8 cellular contexts compared by ENCODE assay signal in the genomic region with DNA sequence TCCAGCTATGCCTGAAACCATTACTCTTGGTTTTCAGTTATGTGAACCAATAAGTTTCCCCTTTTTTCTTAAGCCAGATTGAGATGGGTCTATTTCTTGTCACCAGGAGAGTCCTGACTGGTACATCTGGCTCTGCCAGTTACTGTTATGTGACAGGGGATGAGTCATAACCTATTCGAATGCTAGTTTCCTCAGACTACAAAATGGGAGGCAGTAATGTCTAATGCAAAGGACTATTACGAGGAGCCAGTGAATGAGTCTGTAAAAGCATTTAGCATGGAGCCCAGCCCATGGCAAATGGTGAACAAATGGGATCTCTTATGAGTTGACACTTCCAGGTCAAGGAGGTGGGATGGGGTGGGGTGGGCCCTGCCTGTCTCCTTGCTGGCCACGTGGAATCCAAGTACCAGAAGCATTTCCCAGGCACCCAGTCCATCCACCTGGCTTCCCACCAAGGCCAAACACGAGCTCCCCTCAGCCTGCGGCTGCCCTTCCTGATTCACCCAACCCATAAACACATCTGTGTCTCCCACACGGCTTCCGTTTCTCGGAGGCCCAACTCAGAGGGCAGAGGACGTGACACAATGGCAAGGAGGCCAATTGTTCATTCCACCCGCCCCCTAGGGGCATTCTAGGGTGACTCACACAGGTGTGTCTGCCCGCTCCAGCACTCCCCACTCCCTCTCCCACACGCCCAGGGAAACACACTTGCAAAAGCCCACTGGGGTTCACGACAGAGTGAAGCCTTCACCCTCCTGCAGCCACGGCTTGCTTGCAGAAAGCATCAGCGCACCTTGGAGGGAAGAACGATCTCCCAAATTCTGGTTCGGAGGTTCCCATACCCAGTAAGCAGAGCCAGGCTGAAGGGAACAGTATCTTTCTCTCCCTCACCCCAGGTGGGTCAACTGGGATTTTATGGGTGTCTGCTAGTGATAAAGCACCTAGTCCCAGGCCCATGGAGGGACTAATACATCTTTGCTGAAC.
DNase-seq lines count a peak whose midpoint lies in the region; ATAC-seq, FAIRE-seq and TF ChIP-seq lines count a peak whose summit lies in the region.

No MANE protein-coding gene starts in this region.

- DNase-seq in H54 (ENCODE audit: insufficient read length, low spot score) (peak; percentile 41), T-helper 1 cell (peak in 4 of 5 donors; percentile 16 to 83 (median 24)), brain microvascular endothelial cell (no peak), cerebellum (ENCODE audit: low spot score) (no peak), NCI-H524 treated with DMSO at 0.1 percent for 48 hours (lab: John Stamatoyannopoulos, UW) (no peak), HAP-1 (ENCODE audit: low spot score in 2 of 2) (no peak), left lobe of liver (ENCODE audit: low spot score) (no peak)
- peak; percentile 39 to 44 for DNase-seq in stimulated activated CD4-positive, alpha-beta T cell treated with anti-CD3 and anti-CD28 coated beads, Interleukin-2, amount 100 ng/mL, for 48 hours

- TF ChIP-seq POLR2A in H54 (IDR thresholded peaks at IDR 0.05; ENCODE audit: low read depth, low read length) = no peak

- H3K4me1 ChIP-seq in HAP-1 = no peaks in the 10 kb centered on the region

- no peak for ATAC-seq in left lobe of liver

- no peak for FAIRE-seq in H54 (lab: Jason Lieb, UNC)

- H3K36me3 ChIP-seq in brain microvascular endothelial cell (replicated peaks) (no peaks in the 10 kb centered on the region), HAP-1 (replicated peaks) (no peaks in the 10 kb centered on the region)

- H3K27me3 ChIP-seq in brain microvascular endothelial cell (replicated peaks) (no peaks in the 10 kb centered on the region), HAP-1 (ENCODE audit: low read depth) (no peaks in the 10 kb centered on the region)

- TF ChIP-seq CTCF in brain microvascular endothelial cell (IDR thresholded peaks at IDR 0.05; ENCODE audit: low read depth, low read length, missing control alignments) = peak; percentile 3

- in situ Hi-C loops in brain microvascular endothelial cell (cut with HindIII; ENCODE audit: low pct_ligation_motif_present, low sequenced_read_pairs) = no loop called here
- in situ Hi-C loops in HAP-1 (cut with MboI; ENCODE audit: low sequenced_read_pairs) = no loop called here

- H3K9me3 ChIP-seq in HAP-1 = no peaks in the 10 kb centered on the region

- H3K4me3 ChIP-seq in brain microvascular endothelial cell (ENCODE audit: low read depth, low read length) = no peak overlapping the region
- H3K4me3 ChIP-seq in HAP-1 = no peak overlapping the region

- H3K27ac ChIP-seq in brain microvascular endothelial cell = no peak overlapping the region

Comparison
In these comparisons a context has a peak if more than half of its experiments do, and no peak if none do; other contexts are left out.
1. DNase-seq: peak in H54 (single experiment), T-helper 1 cell (4 of 5) and stimulated activated CD4-positive, alpha-beta T cell treated with anti-CD3 and anti-CD28 coated beads, Interleukin-2, amount 100 ng/mL, for 48 hours (2 of 2); none in brain microvascular endothelial cell (single experiment), cerebellum (single experiment), NCI-H524 treated with DMSO at 0.1 percent for 48 hours (single experiment), HAP-1 (0 of 2) and left lobe of liver (single experiment).